Comparison of ENCODE assay signal across 8 cellular contexts in genomic region chr5:38831909-38832308, GRCh38. TPM values are rescaled to one million over a fixed set of nuclear protein-coding genes. Genes with fewer than 3 reads are reported as not detected.
DNase-seq lines count a peak whose midpoint lies in the region; ATAC-seq and TF ChIP-seq lines count a peak whose summit lies in the region.

No MANE protein-coding gene starts in this region.

- DNase-seq in AG04449 (ENCODE audit: low read depth, low spot score) (no peak), H7 (peak; percentile 45), SW480 (ENCODE audit: low spot score) (peak; percentile 13), iris pigment epithelial cell (ENCODE audit: low read depth) (peak; percentile 75), suprapubic skin (ENCODE audit: low spot score in 2 of 2) (no peak), kidney glomerular epithelial cell (lab: John Stamatoyannopoulos, UW) (no peak), SK-N-DZ (ENCODE audit: low spot score) (no peak)

- TF ChIP-seq POLR2A in suprapubic skin (IDR thresholded peaks at IDR 0.05), result no peak

- peak; percentile 41 for TF ChIP-seq CTCF in AG04449 (IDR thresholded peaks at IDR 0.05; ENCODE audit: insufficient read depth, low read length, missing control alignments)
- TF ChIP-seq CTCF in suprapubic skin (IDR thresholded peaks at IDR 0.05), result no peak

- no peaks in the 10 kb centered on the region for H3K36me3 ChIP-seq in H7 (replicated peaks; ENCODE audit: control insufficient read depth, insufficient read depth, low read length)
- peaks cover 3% of the 10 kb centered on the region for H3K36me3 ChIP-seq in suprapubic skin

- POLR2A ChIA-PET in AG04449 (lab: Yijun Ruan, JAX), result interaction anchor here (0.6 kb wide), 1 partner anchor 13 kb away, joined by 3 read pairs; no protein-coding TSS in a partner anchor

- 48% methylated on average over 3 of the region's 3 CpGs for WGBS in suprapubic skin

- no peak overlapping the region for H3K4me3 ChIP-seq in AG04449 (ENCODE audit: low read depth, low read length)
- no peak overlapping the region for H3K4me3 ChIP-seq in H7 (ENCODE audit: insufficient read depth, low read depth, low read length)
- no peak overlapping the region for H3K4me3 ChIP-seq in suprapubic skin

- H3K27ac ChIP-seq in suprapubic skin, result no peak overlapping the region

- H3K9me3 ChIP-seq in suprapubic skin, result no peaks in the 10 kb centered on the region

- no peak for ATAC-seq in HG03521 (IDR thresholded peaks at IDR 0.05; ENCODE audit: unreplicated experiment)

- H3K27me3 ChIP-seq in H7 (ENCODE audit: control insufficient read depth, insufficient read depth, low read length) (no peaks in the 10 kb centered on the region), suprapubic skin (no peaks in the 10 kb centered on the region)

- TF ChIP-seq EP300 in suprapubic skin (IDR thresholded peaks at IDR 0.05), result no peak

- CTCF ChIA-PET in AG04449 (lab: Yijun Ruan, JAX), result interaction anchor here (0.7 to 1.9 kb wide), 8 partner anchors 10 to 398 kb away, joined by 3 to 5 read pairs (median 3); no protein-coding TSS in a partner anchor

- peaks cover 21% of the 10 kb centered on the region for H3K4me1 ChIP-seq in suprapubic skin

RNA-seq across cellular contexts. Expression of gene OSMR, which starts 13.9 kb away (rescaled TPM):
- 0.26 and 0.38 TPM in 2 replicates for total RNA-seq in H7 (2014; rRNA removed; shearing (Covaris generic))
- 10 to 100 TPM; 20.0 to 44.3 (median 22.0) TPM for total RNA-seq in suprapubic skin
- not detected in 2 replicates for polyA plus RNA-seq in SK-N-DZ (2014; cell fraction: cytosol; rRNA removed)
- not detected in 2 replicates for polyA plus RNA-seq in SK-N-DZ (2014; cell fraction: nucleus; rRNA removed)

Comparison
In these comparisons a context has a peak if more than half of its experiments do, and no peak if none do; other contexts are left out.
1. DNase-seq: peak in H7 (single experiment), SW480 (single experiment) and iris pigment epithelial cell (single experiment); none in AG04449 (single experiment), suprapubic skin (0 of 2), kidney glomerular epithelial cell (single experiment) and SK-N-DZ (single experiment).
2. RNA of gene OSMR, which starts 13.9 kb away (total RNA-seq): 20.0 to 44.3 TPM in suprapubic skin; 0.26 to 0.38 TPM in H7; every median in the first group is over 10 times any median in the second.